ENCODE assay signal across 20 cellular contexts in the genomic region with DNA sequence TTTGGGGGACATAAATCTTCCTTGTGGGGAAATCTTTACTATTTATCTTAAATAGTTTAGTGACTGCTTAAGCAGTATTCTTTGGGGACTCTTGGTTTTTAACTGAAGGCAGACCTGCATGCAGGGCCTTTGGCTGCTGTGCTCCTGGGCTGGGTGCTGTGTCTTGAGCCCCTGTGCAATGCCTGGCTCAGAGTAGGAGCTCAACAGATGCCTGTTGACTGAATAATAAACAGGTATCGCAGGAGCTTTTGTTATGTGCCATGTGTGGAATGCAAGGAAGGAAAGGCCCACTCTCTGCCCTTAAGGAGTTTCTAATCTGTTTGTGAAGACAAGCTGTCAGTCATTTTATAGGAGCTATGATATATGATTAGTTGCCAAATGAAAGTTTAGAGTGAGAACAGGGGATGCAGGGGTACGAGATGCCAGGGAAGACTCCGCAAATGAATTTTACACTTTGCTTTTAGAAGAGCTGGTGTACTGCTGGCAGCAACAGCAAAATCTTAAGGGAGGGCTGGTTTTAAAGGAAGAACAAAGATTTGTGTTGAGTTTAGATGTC. TPM values are rescaled to one million over a fixed set of nuclear protein-coding genes. Genes with fewer than 3 reads are reported as not detected.
A peak's percentile ranks its signal among the peaks of the same experiment; 100 is the strongest.
DNase-seq lines count a peak whose midpoint lies in the region; ATAC-seq, FAIRE-seq and TF ChIP-seq lines count a peak whose summit lies in the region.
"Had no signal": no experiment of that assay in that cellular context is flagged by ENCODE, and none has a peak within 500 bp of the region (broad histone marks: within the 10 kb centered on the region; RNA-seq: fewer than 3 reads in every experiment).

No MANE protein-coding gene starts in this region.

- POLR2A ChIA-PET in K562 (lab: Yijun Ruan, JAX): interaction anchor here (1.1 to 2.5 kb wide), 2 partner anchors 10 to 16 kb away, joined by 5 to 11 read pairs; no protein-coding TSS in a partner anchor

- H3K36me3 ChIP-seq in K562 (ENCODE audit: control insufficient read depth, insufficient read depth, low read length) (no peaks in the 10 kb centered on the region; the same call in 2 of the 3 replicates), gastrocnemius medialis (no peaks in the 10 kb centered on the region)
- H3K36me3 ChIP-seq: HAP-1, MG63 had no signal

- no peak for TF ChIP-seq EP300 in K562 (IDR thresholded peaks at IDR 0.05; ENCODE audit: low read length)

- H3K27ac ChIP-seq in K562 (ENCODE audit: extremely low read depth, low read depth, low read length) (no peak overlapping the region), layer of hippocampus (ENCODE audit: low read depth, low read length) (peak overlapping the region; percentile 80), gastrocnemius medialis (peak overlapping the region; percentile 44 to 61 (median 57))
- H3K27ac ChIP-seq: A549, BLaER1 had no signal

- intact Hi-C loops in K562 (cut with micrococcal nuclease): no loop called here
- intact Hi-C loops in gastrocnemius medialis (cut with DNase I; ENCODE audit: low total_unique reads): no loop called here

- FAIRE-seq in K562 (lab: Jason Lieb, UNC): peak; percentile 44
- FAIRE-seq: A549, endothelial cell of umbilical vein had no signal

- no peak overlapping the region for H2AFZ ChIP-seq in K562 (ENCODE audit: low read depth, low read length)

- WGBS in K562 (ENCODE audit: insufficient coverage, low coverage, missing lambda C conversion rate): 100% methylated on average over 3 of the region's 3 CpGs

- peaks cover 25% of the 10 kb centered on the region for H3K79me2 ChIP-seq in K562 (ENCODE audit: control insufficient read depth, insufficient read depth, low read length)

- H3K9me1 ChIP-seq in K562 (ENCODE audit: control insufficient read depth, insufficient read depth, low read length): no peaks in the 10 kb centered on the region

- CTCF ChIA-PET in K562 (lab: Yijun Ruan, JAX; ENCODE audit: low intra/inter-chr PET ratio): no interaction called here

- peak overlapping the region in 1 of 2 experiments; percentile 82; a peak in 1 of 4 replicates for H3K9ac ChIP-seq in K562 (ENCODE audit: insufficient read depth in 1 of 2, low read depth in 2 of 2, low read length in 2 of 2)
- H3K9ac ChIP-seq: BLaER1 had no signal

- TF ChIP-seq POLR2A in K562 (conservative IDR thresholded peaks at IDR 0.05) (no peak), gastrocnemius medialis (IDR thresholded peaks at IDR 0.05) (no peak)

- no peak for TF ChIP-seq RAD21 in K562 (CRISPR knock-in tag; conservative IDR thresholded peaks at IDR 0.05 in 1 of 2, IDR thresholded peaks at IDR 0.05 in 1 of 2)

- BruUV-seq in K562 (replicated peaks; lab: Mats Ljungman, UMichigan): no TSS peak

- no peaks in the 10 kb centered on the region for H4K20me1 ChIP-seq in K562 (replicated peaks; ENCODE audit: control insufficient read depth, insufficient read depth, low read length)

- H3K27me3 ChIP-seq in K562 (ENCODE audit: control insufficient read depth in 2 of 2, insufficient read depth in 2 of 2, low read length in 2 of 2) (no peaks in the 10 kb centered on the region), layer of hippocampus (ENCODE audit: control insufficient read depth, insufficient read depth, low read length) (no peaks in the 10 kb centered on the region), gastrocnemius medialis (no peaks in the 10 kb centered on the region)
- H3K27me3 ChIP-seq: BLaER1, body of pancreas, MG63 had no signal

- ATAC-seq in K562 (no peak), gastrocnemius medialis (no peak), HG03045 (IDR thresholded peaks at IDR 0.05; ENCODE audit: unreplicated experiment) (no peak), HG03432 (IDR thresholded peaks at IDR 0.05; ENCODE audit: unreplicated experiment) (no peak), HG02970 (IDR thresholded peaks at IDR 0.05; ENCODE audit: low FRiP score, unreplicated experiment) (no peak)
- ATAC-seq: A549; body of pancreas; naive thymus-derived CD4-positive, alpha-beta T cell; stimulated activated naive CD8-positive, alpha-beta T cell treated with anti-CD3 and anti-CD28 coated beads, Interleukin-15, amount 100 ng/mL, for 72 hours had no signal

- H3K9me3 ChIP-seq in K562 (replicated peaks; ENCODE audit: control insufficient read depth, insufficient read depth, low read depth, low read length) (no peaks in the 10 kb centered on the region), gastrocnemius medialis (no peaks in the 10 kb centered on the region)
- H3K9me3 ChIP-seq: A549, BLaER1, body of pancreas, Caco-2, HAP-1, MG63 had no signal

- H3K4me1 ChIP-seq in K562 (replicated peaks in 1 of 2; ENCODE audit: control insufficient read depth in 2 of 2, insufficient read depth in 2 of 2, low read length in 2 of 2) (peaks cover 14 to 26% of the 10 kb centered on the region in 2 experiments; a peak in 4 of 5 replicates), gastrocnemius medialis (peaks cover 34 to 37% of the 10 kb centered on the region in 2 donors)
- H3K4me1 ChIP-seq: A549 had no signal

- H3K4me2 ChIP-seq in K562 (ENCODE audit: insufficient read depth, low read length): no peak overlapping the region
- H3K4me2 ChIP-seq: A549, BLaER1 had no signal

- H3K4me3 ChIP-seq in K562 (no peak overlapping the region), gastrocnemius medialis (no peak overlapping the region)
- H3K4me3 ChIP-seq: A549, BLaER1, body of pancreas, HAP-1, MG63 had no signal

- peak; percentile 59 for DNase-seq in ELF-1 (ENCODE audit: low read depth, low spot score)
- DNase-seq in K562 (ENCODE audit: extremely low read depth in 1 of 4, low spot score in 3 of 4): no peak
- no peak for DNase-seq in gastrocnemius medialis
- DNase-seq in NCI-H82 treated with DMSO at 0.1 percent for 48 hours (lab: John Stamatoyannopoulos, UW; ENCODE audit: unreplicated experiment): no peak
- DNase-seq: body of pancreas; Caco-2; DND-41; MG63; naive thymus-derived CD4-positive, alpha-beta T cell; NCI-H69; stimulated activated CD4-positive, alpha-beta T cell treated with anti-CD3 and anti-CD28 coated beads, Interleukin-4, amount 100 ng/mL, for 24 hours; stimulated activated naive CD8-positive, alpha-beta T cell treated with anti-CD3 and anti-CD28 coated beads, Interleukin-15, amount 100 ng/mL, for 72 hours had no signal

- in situ Hi-C loops in K562 (cut with MboI): no loop called here
- in situ Hi-C loops in gastrocnemius medialis (cut with MboI; ENCODE audit: low sequenced_read_pairs in 4 of 4): loop anchor here in 1 of 4 donors (25.0 kb wide), 1 partner anchor 144 kb away; no protein-coding TSS in a partner anchor

- TF ChIP-seq CTCF in K562 (IDR thresholded peaks at IDR 0.05 in 2 of 3, conservative IDR thresholded peaks at IDR 0.05 in 1 of 3; ENCODE audit: insufficient read depth in 2 of 3, low read depth in 1 of 3, low read length in 3 of 3) (no peak), gastrocnemius medialis (IDR thresholded peaks at IDR 0.05 in 4 of 5, conservative IDR thresholded peaks at IDR 0.05 in 1 of 5) (no peak)

TF ChIP-seq in K562, 482 proteins besides CTCF, POLR2A, EP300 and RAD21 (continues in another document):
- TF ChIP-seq, protein P1, sequence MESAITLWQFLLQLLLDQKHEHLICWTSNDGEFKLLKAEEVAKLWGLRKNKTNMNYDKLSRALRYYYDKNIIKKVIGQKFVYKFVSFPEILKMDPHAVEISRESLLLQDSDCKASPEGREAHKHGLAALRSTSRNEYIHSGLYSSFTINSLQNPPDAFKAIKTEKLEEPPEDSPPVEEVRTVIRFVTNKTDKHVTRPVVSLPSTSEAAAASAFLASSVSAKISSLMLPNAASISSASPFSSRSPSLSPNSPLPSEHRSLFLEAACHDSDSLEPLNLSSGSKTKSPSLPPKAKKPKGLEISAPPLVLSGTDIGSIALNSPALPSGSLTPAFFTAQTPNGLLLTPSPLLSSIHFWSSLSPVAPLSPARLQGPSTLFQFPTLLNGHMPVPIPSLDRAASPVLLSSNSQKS (CRISPR knock-in tag; IDR thresholded peaks at IDR 0.05): no peak
- no peak for TF ChIP-seq TEAD1 (CRISPR knock-in tag; IDR thresholded peaks at IDR 0.05)

RNA-seq across cellular contexts. Expression of a gene that starts 6.7 kb away (rescaled TPM):
- 25.0 and 56.0 TPM in 2 replicates for total RNA-seq in K562 (2011; cell fraction: chromatin; rRNA removed; ENCODE audit: low replicate concordance)
- total RNA-seq in K562 (2011; cell fraction: nucleolus; rRNA removed): 10.0 and 11.8 TPM in 2 replicates
- 25.5 and 30.8 TPM in 2 replicates for total RNA-seq in K562 (2011; cell fraction: nucleoplasm; rRNA removed)
- 5.3 and 8.9 TPM in 2 replicates for total RNA-seq in K562 (2014; rRNA removed)
- total RNA-seq in K562 (2014; rRNA removed; fragmentation: Illumina TruSeq; extraction: Trizol): 9.7 and 12.0 TPM in 2 replicates
- 8.0 and 8.7 TPM in 2 replicates for total RNA-seq in K562 (2015; rRNA removed; fragmentation: Illumina TruSeq; extraction: Trizol)
- 10.3 and 10.9 TPM in 2 replicates for total RNA-seq in K562 (2021)
- polyA plus RNA-seq in K562 (2011; rRNA removed): 7.5 and 8.8 TPM in 2 replicates
- 3.1 and 3.5 TPM in 2 replicates for polyA plus RNA-seq in K562 (2011; cell fraction: cytosol; rRNA removed)
- 14.7 and 16.9 TPM in 2 replicates for polyA plus RNA-seq in K562 (2011; cell fraction: nucleus; rRNA removed)
- polyA plus RNA-seq in K562 (2012): 2.7 and 5.0 TPM in 2 replicates
- polyA plus RNA-seq in K562 (2014; fragmentation: Illumina TruSeq; extraction: Trizol): 12.4 and 14.6 TPM in 2 replicates
- 1 to 10 TPM; 1.3 to 2.2 TPM for polyA plus RNA-seq in K562 (2014; fragmentation: Nextera tagmentation; extraction: Ambion mirVana)
- 2.9 and 7.1 TPM in 2 replicates for polyA plus RNA-seq in K562 (2014; rRNA removed)
- 17.5 and 25.5 TPM in 2 replicates for polyA minus RNA-seq in K562 (2011; rRNA and poly(A)+ RNA removed)
- polyA minus RNA-seq in K562 (2011; cell fraction: cytosol; rRNA and poly(A)+ RNA removed): 7.1 and 7.4 TPM in 2 replicates
- polyA minus RNA-seq in K562 (2011; cell fraction: nucleus; rRNA and poly(A)+ RNA removed): 14.5 and 16.8 TPM in 2 replicates
- total RNA-seq in gastrocnemius medialis: 10 to 100 TPM; 11.4 to 27.9 (median 26.6) TPM
- polyA plus RNA-seq: naive thymus-derived CD4-positive, alpha-beta T cell had no signal
